ENCODE assay signal across 8 cellular contexts in genomic region chr11:110295086-110295485, GRCh38. TPM values are rescaled to one million over a fixed set of nuclear protein-coding genes. Genes with fewer than 3 reads are reported as not detected.
DNase-seq lines count a peak whose midpoint lies in the region; FAIRE-seq and TF ChIP-seq lines count a peak whose summit lies in the region.

No MANE protein-coding gene starts in this region.

- H4K12ac ChIP-seq in trophoblast cell (ENCODE audit: low read depth, low read length): no peak overlapping the region

- no peak overlapping the region for H3K14ac ChIP-seq in trophoblast cell (ENCODE audit: low read length)

- H3K4me1 ChIP-seq in DOHH2 (ENCODE audit: control insufficient read depth, low read length) (peaks cover 11% of the 10 kb centered on the region), trophoblast cell (ENCODE audit: control insufficient read depth in 1 of 2, insufficient read depth in 2 of 2, low read length in 2 of 2) (peaks cover 17 to 27% of the 10 kb centered on the region in 2 experiments)

- no peak overlapping the region for H4K91ac ChIP-seq in trophoblast cell (ENCODE audit: low read depth, low read length)

- H3K4me2 ChIP-seq in DOHH2 (ENCODE audit: low read length): peak overlapping the region; percentile 90
- peak overlapping the region; percentile 67 for H3K4me2 ChIP-seq in trophoblast cell (ENCODE audit: low read length)

- H3K9ac ChIP-seq in trophoblast cell (ENCODE audit: low read length): no peak overlapping the region

- H3K79me1 ChIP-seq in trophoblast cell (ENCODE audit: low read length): peaks cover 34% of the 10 kb centered on the region

- no peak overlapping the region for H3K23ac ChIP-seq in trophoblast cell (ENCODE audit: low read length)

- no peak overlapping the region for H3K4ac ChIP-seq in trophoblast cell (ENCODE audit: low read depth, low read length)

- H3K9me3 ChIP-seq in DOHH2 (ENCODE audit: control insufficient read depth, insufficient read depth, low read length): no peaks in the 10 kb centered on the region
- no peaks in the 10 kb centered on the region for H3K9me3 ChIP-seq in trophoblast cell (ENCODE audit: insufficient read depth, low read depth, low read length)

- no peak for TF ChIP-seq POLR2A in GM12892 (IDR thresholded peaks at IDR 0.05; ENCODE audit: low read depth, low read length)

- H3K18ac ChIP-seq in trophoblast cell (ENCODE audit: low read length): no peak overlapping the region

- no peak for FAIRE-seq in GM12892 (lab: Jason Lieb, UNC)

- H2AFZ ChIP-seq in trophoblast cell (ENCODE audit: insufficient read depth, low read length, poor library complexity): no peak overlapping the region

- H3K4me3 ChIP-seq in DOHH2 (ENCODE audit: low read length): peak overlapping the region; percentile 78; the same call in 1 of the 2 replicates
- H3K4me3 ChIP-seq in trophoblast cell (ENCODE audit: low read depth, low read length): no peak overlapping the region

- H4K8ac ChIP-seq in trophoblast cell (ENCODE audit: low read depth, low read length): no peak overlapping the region

- no CpG with 5 or more reads among the region's 4 CpGs for WGBS in trophoblast cell (ENCODE audit: extremely low coverage, insufficient coverage, insufficient read length)

- H3K79me2 ChIP-seq in DOHH2 (ENCODE audit: control insufficient read depth, low read length) (no peaks in the 10 kb centered on the region), trophoblast cell (ENCODE audit: control insufficient read depth, insufficient read depth, low read length, poor library complexity) (peaks cover 33% of the 10 kb centered on the region)

- H3K27ac ChIP-seq in DOHH2 (ENCODE audit: low read depth, low read length) (no peak overlapping the region), epithelial cell of prostate (peak overlapping the region; percentile 92), trophoblast cell (ENCODE audit: low read depth, low read length) (no peak overlapping the region)

- H2BK120ac ChIP-seq in trophoblast cell (ENCODE audit: insufficient read depth, low read length, poor library complexity): no peak overlapping the region

- H4K20me1 ChIP-seq in DOHH2 (ENCODE audit: control insufficient read depth, insufficient read depth, low read depth, low read length): no peaks in the 10 kb centered on the region; the same call in 1 of the 2 replicates

- H2BK5ac ChIP-seq in trophoblast cell (ENCODE audit: low read depth, low read length, poor library complexity): no peak overlapping the region

- H3K27me3 ChIP-seq in DOHH2 (ENCODE audit: control insufficient read depth, low read length) (peaks cover 62% of the 10 kb centered on the region), trophoblast cell (ENCODE audit: insufficient read depth, low read length) (no peaks in the 10 kb centered on the region)

- H3F3A ChIP-seq in DOHH2 (ENCODE audit: control insufficient read depth, insufficient read depth): peaks cover 2% of the 10 kb centered on the region; the same call in 1 of the 2 replicates

- no peak overlapping the region for H2AK5ac ChIP-seq in trophoblast cell (ENCODE audit: low read length)

- H3K36me3 ChIP-seq in DOHH2 (ENCODE audit: control insufficient read depth, low read length): no peaks in the 10 kb centered on the region
- peaks cover 5 to 7% of the 10 kb centered on the region in 2 experiments for H3K36me3 ChIP-seq in trophoblast cell (ENCODE audit: control insufficient read depth in 1 of 2, insufficient read depth in 2 of 2, low read length in 2 of 2)

- TF ChIP-seq CTCF in DOHH2 (IDR thresholded peaks at IDR 0.05; ENCODE audit: low read depth, low read length, poor library complexity, severe bottlenecking): no peak

- H2BK12ac ChIP-seq in trophoblast cell (ENCODE audit: low read length): no peak overlapping the region

- H3K9me2 ChIP-seq in DOHH2 (replicated peaks; ENCODE audit: control insufficient read depth, low read length): no peaks in the 10 kb centered on the region

- peak; percentile 59 for DNase-seq in OCI-M1 (lab: John Stamatoyannopoulos, UW)
- no peak for DNase-seq in epithelial cell of prostate (ENCODE audit: low read depth, low spot score)
- no peak for DNase-seq in trophoblast cell
- DNase-seq in NCI-H1694 treated with DMSO at 0.1 percent for 48 hours (lab: John Stamatoyannopoulos, UW): no peak
- no peak for DNase-seq in NCI-H1417 treated with DMSO at 0.1 percent for 48 hours (lab: John Stamatoyannopoulos, UW)
- DNase-seq in GM12892 (ENCODE audit: insufficient read length): no peak
- no peak for DNase-seq in NCI-H345 (lab: John Stamatoyannopoulos, UW)

RNA-seq across cellular contexts. Expression of gene RDX, which starts 1.3 kb away (rescaled TPM):
- polyA plus RNA-seq in trophoblast cell (2013): 450 and 451 TPM in 2 replicates
- polyA plus RNA-seq in GM12892 (2012; ENCODE audit: missing spikeins): 47.9 TPM
